ENCODE assay signal across 1 cellular context in genomic region chr15:83304861-83305661, GRCh38.
TF ChIP-seq lines count a peak whose summit lies in the region.

No MANE protein-coding gene starts in this region.

TF ChIP-seq in WTC11, 78 proteins besides CTCF, POLR2A, EP300 and RAD21 (continued from another document):
- TF ChIP-seq E2F1 (CRISPR knock-in tag; IDR thresholded peaks at IDR 0.05) (no peak), ATF1 (CRISPR knock-in tag; IDR thresholded peaks at IDR 0.05) (no peak), JUN (CRISPR knock-in tag; IDR thresholded peaks at IDR 0.05) (no peak)
